Comparison of ENCODE assay signal across 8 cellular contexts in genomic region chr14:105398726-105399440, GRCh38.
DNase-seq lines count a peak whose midpoint lies in the region; ATAC-seq lines count a peak whose summit lies in the region.

No MANE protein-coding gene starts in this region.

- peak; percentile 34 for ATAC-seq in HG02798 (IDR thresholded peaks at IDR 0.05; ENCODE audit: poor library complexity, unreplicated experiment)
- ATAC-seq in stimulated activated memory B cell treated with anti-CD40 and anti-IgM and Interleukin-4, amounts not matched to agents 10 μg/mL and 1 μg/mL and 100 μg/mL, for 72 hours, result peak; percentile 75

- no peaks in the 10 kb centered on the region for H3K27me3 Mint-ChIP-seq in activated T-cell treated with anti-CD3 and anti-CD28 coated beads, Interleukin-2, amount 50 U/mL, for 24 hours
- H3K27me3 Mint-ChIP-seq in stimulated activated memory B cell treated with anti-CD40 and anti-IgM and Interleukin-4, amounts not matched to agents 10 μg/mL and 1 μg/mL and 100 μg/mL, for 72 hours, result no peaks in the 10 kb centered on the region

- no peak for DNase-seq in activated T-cell treated with anti-CD3 and anti-CD28 coated beads, Interleukin-2, amount 50 U/mL, for 24 hours
- no peak for DNase-seq in activated T-cell treated with anti-CD3 and anti-CD28 coated beads, Interleukin-2, amount 50 U/mL, for 1 hour
- DNase-seq in NCI-H69 (lab: John Stamatoyannopoulos, UW), result peak; percentile 87
- DNase-seq in MV-4-11 (lab: John Stamatoyannopoulos, UW), result no peak

- peak overlapping the region; percentile 95 for H3K27ac Mint-ChIP-seq in activated T-cell treated with anti-CD3 and anti-CD28 coated beads, Interleukin-2, amount 50 U/mL, for 24 hours
- peak overlapping the region; percentile 86 for H3K27ac Mint-ChIP-seq in stimulated activated memory B cell treated with anti-CD40 and anti-IgM and Interleukin-4, amounts not matched to agents 10 μg/mL and 1 μg/mL and 100 μg/mL, for 72 hours

- H3K9me3 ChIP-seq in iPS-18c (ENCODE audit: control insufficient read depth, insufficient read depth, low read length), result peaks cover 18% of the 10 kb centered on the region

- H3K4me1 Mint-ChIP-seq in activated T-cell treated with anti-CD3 and anti-CD28 coated beads, Interleukin-2, amount 50 U/mL, for 24 hours (ENCODE audit: low read depth), result peaks cover 34% of the 10 kb centered on the region
- peaks cover 19% of the 10 kb centered on the region for H3K4me1 Mint-ChIP-seq in stimulated activated memory B cell treated with anti-CD40 and anti-IgM and Interleukin-4, amounts not matched to agents 10 μg/mL and 1 μg/mL and 100 μg/mL, for 72 hours

- peak overlapping the region; percentile 91 for H3K4me3 Mint-ChIP-seq in activated T-cell treated with anti-CD3 and anti-CD28 coated beads, Interleukin-2, amount 50 U/mL, for 24 hours
- peak overlapping the region; percentile 91 for H3K4me3 Mint-ChIP-seq in stimulated activated memory B cell treated with anti-CD40 and anti-IgM and Interleukin-4, amounts not matched to agents 10 μg/mL and 1 μg/mL and 100 μg/mL, for 72 hours

- H3K36me3 Mint-ChIP-seq in activated T-cell treated with anti-CD3 and anti-CD28 coated beads, Interleukin-2, amount 50 U/mL, for 24 hours (ENCODE audit: low read depth), result peaks cover 39% of the 10 kb centered on the region
- peaks cover 16% of the 10 kb centered on the region for H3K36me3 Mint-ChIP-seq in stimulated activated memory B cell treated with anti-CD40 and anti-IgM and Interleukin-4, amounts not matched to agents 10 μg/mL and 1 μg/mL and 100 μg/mL, for 72 hours

- peaks cover 12% of the 10 kb centered on the region for H3K9me3 Mint-ChIP-seq in activated T-cell treated with anti-CD3 and anti-CD28 coated beads, Interleukin-2, amount 50 U/mL, for 24 hours
- H3K9me3 Mint-ChIP-seq in stimulated activated memory B cell treated with anti-CD40 and anti-IgM and Interleukin-4, amounts not matched to agents 10 μg/mL and 1 μg/mL and 100 μg/mL, for 72 hours, result no peaks in the 10 kb centered on the region

- peak overlapping the region; percentile 91 for H3K27ac ChIP-seq in angular gyrus (ENCODE audit: low read depth, low read length)

- peak overlapping the region; percentile 53 for H3K4me3 ChIP-seq in iPS-18c (ENCODE audit: insufficient read depth, low read depth, low read length)
